23 cellular contexts compared by ENCODE assay signal in the genomic region with DNA sequence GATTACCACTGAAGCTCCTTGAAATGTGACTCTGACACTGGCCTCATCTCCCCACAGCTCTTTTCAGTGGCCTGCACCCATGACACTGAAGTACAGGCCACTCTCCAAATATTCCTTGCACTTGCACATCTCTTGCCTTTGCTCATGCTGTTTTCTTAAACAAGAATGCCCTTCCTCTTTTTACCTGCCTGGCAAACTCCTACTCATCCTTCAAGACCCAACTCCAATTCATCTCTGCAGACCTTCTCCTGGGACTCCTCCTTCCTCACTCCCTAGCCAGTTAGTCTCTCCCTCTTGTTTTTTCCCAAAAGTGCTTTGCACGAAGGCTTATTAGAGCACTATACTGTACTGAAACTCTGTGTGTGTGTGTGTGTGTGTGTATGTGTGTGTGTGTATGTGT. TPM values are rescaled to one million over a fixed set of nuclear protein-coding genes. Genes with fewer than 3 reads are reported as not detected.
"Had no signal": no experiment of that assay in that cellular context is flagged by ENCODE, and none has a peak within 500 bp of the region (broad histone marks: within the 10 kb centered on the region; RNA-seq: fewer than 3 reads in every experiment).

No MANE protein-coding gene starts in this region.

- H3K36me3 ChIP-seq: left lung, lower lobe of right lung, ovary, right lobe of liver, transverse colon had no signal

- DNase-seq: activated CD4-positive, alpha-beta memory T cell treated with anti-CD3 and anti-CD28 coated beads, Interleukin-2, amount 10 ng/mL, durations not matched to agents 7 days and 5 days; activated CD4-positive, alpha-beta T cell treated with anti-CD3 and anti-CD28 coated beads for 1 hour; activated CD4-positive, alpha-beta T cell treated with anti-CD3 and anti-CD28 coated beads, Interleukin-2, amount 10 ng/mL, durations not matched to agents 7 days and 5 days; activated gamma-delta T cell treated with Interleukin-2 at 50 U/mL for 16 hours; activated T-cell treated with anti-CD3 and anti-CD28 coated beads, Interleukin-2, amount 50 U/mL, for 4 hours; dermis blood vessel endothelial cell; effector CD8-positive, alpha-beta T cell; left lung; lower lobe of right lung; mesendoderm; naive B cell; nephron progenitor cell; ovary; right lobe of liver; stimulated activated CD4-positive, alpha-beta T cell treated with anti-CD3 and anti-CD28 coated beads, Interleukin-12 subunit alpha, Interleukin-12 subunit beta, amount 100 ng/mL, for 4 hours; stimulated activated CD4-positive, alpha-beta T cell treated with anti-CD3 and anti-CD28 coated beads, Interleukin-4, amount 100 ng/mL, for 1 hour; stimulated activated naive CD8-positive, alpha-beta T cell treated with anti-CD3 and anti-CD28 coated beads, Interleukin-15, Interleukin-2, amounts not matched to agents 100 U/mL and 50 U/mL, for 24 hours; testis had no signal

- H3K4me3 ChIP-seq: left lung, lower lobe of right lung, ovary, right lobe of liver, testis, transverse colon had no signal

- H3K9me3 Mint-ChIP-seq: activated CD4-positive, alpha-beta memory T cell treated with anti-CD3 and anti-CD28 coated beads, Interleukin-2, amount 10 ng/mL, durations not matched to agents 7 days and 5 days; activated CD4-positive, alpha-beta T cell treated with anti-CD3 and anti-CD28 coated beads, Interleukin-2, amount 10 ng/mL, durations not matched to agents 7 days and 5 days; activated naive CD4-positive, alpha-beta T cell treated with anti-CD3 and anti-CD28 coated beads, Interleukin-2, amount 50 U/mL, for 72 hours; activated T-cell treated with anti-CD3 and anti-CD28 coated beads, Interleukin-2, amount 50 U/mL, for 4 hours; activated T-helper 17 cell treated with anti-CD3 and anti-CD28 coated beads, Interleukin-2, amount 50 U/mL, for 72 hours; nephron progenitor cell; WTC11 had no signal

- H3K27me3 ChIP-seq: left lung, ovary, right lobe of liver, testis, transverse colon had no signal

- H3K4me3 Mint-ChIP-seq: activated CD4-positive, alpha-beta memory T cell treated with anti-CD3 and anti-CD28 coated beads, Interleukin-2, amount 10 ng/mL, durations not matched to agents 7 days and 5 days; activated CD4-positive, alpha-beta T cell treated with anti-CD3 and anti-CD28 coated beads, Interleukin-2, amount 10 ng/mL, durations not matched to agents 7 days and 5 days; activated T-cell treated with anti-CD3 and anti-CD28 coated beads, Interleukin-2, amount 50 U/mL, for 4 hours; activated T-helper 17 cell treated with anti-CD3 and anti-CD28 coated beads, Interleukin-2, amount 50 U/mL, for 72 hours; naive B cell; nephron progenitor cell; WTC11 had no signal

- H3K27ac ChIP-seq: lower lobe of right lung, ovary, right lobe of liver, testis had no signal

- H3K27ac Mint-ChIP-seq: activated CD4-positive, alpha-beta memory T cell treated with anti-CD3 and anti-CD28 coated beads, Interleukin-2, amount 10 ng/mL, durations not matched to agents 7 days and 5 days; activated naive CD4-positive, alpha-beta T cell treated with anti-CD3 and anti-CD28 coated beads, Interleukin-2, amount 50 U/mL, for 72 hours; activated T-helper 17 cell treated with anti-CD3 and anti-CD28 coated beads, Interleukin-2, amount 50 U/mL, for 72 hours; naive B cell; nephron progenitor cell; progenitor cell of endocrine pancreas; WTC11 had no signal

- H3K36me3 Mint-ChIP-seq: activated naive CD4-positive, alpha-beta T cell treated with anti-CD3 and anti-CD28 coated beads, Interleukin-2, amount 50 U/mL, for 72 hours; naive B cell; WTC11 had no signal

- H3K9me3 ChIP-seq: left lung, lower lobe of right lung, ovary, right lobe of liver, testis, transverse colon had no signal

- ATAC-seq: activated naive CD4-positive, alpha-beta T cell treated with anti-CD3 and anti-CD28 coated beads, Interleukin-2, amount 50 U/mL, for 72 hours; activated T-cell treated with anti-CD3 and anti-CD28 coated beads, Interleukin-2, amount 50 U/mL, for 4 hours; activated T-helper 17 cell treated with anti-CD3 and anti-CD28 coated beads, Interleukin-2, amount 50 U/mL, for 72 hours; right lobe of liver; stimulated activated naive CD8-positive, alpha-beta T cell treated with anti-CD3 and anti-CD28 coated beads, Interleukin-15, Interleukin-2, amounts not matched to agents 100 U/mL and 50 U/mL, for 24 hours; WTC11 had no signal

RNA-seq across cellular contexts. Expression of a gene that starts 2.6 kb away (rescaled TPM):
- total RNA-seq: activated CD4-positive, alpha-beta memory T cell treated with anti-CD3 and anti-CD28 coated beads, Interleukin-2, amount 10 ng/mL, durations not matched to agents 7 days and 5 days; activated CD4-positive, alpha-beta T cell treated with anti-CD3 and anti-CD28 coated beads, Interleukin-2, amount 10 ng/mL, durations not matched to agents 7 days and 5 days; activated naive CD4-positive, alpha-beta T cell treated with anti-CD3 and anti-CD28 coated beads, Interleukin-2, amount 50 U/mL, for 72 hours; activated T-cell treated with anti-CD3 and anti-CD28 coated beads, Interleukin-2, amount 50 U/mL, for 4 hours; activated T-helper 17 cell treated with anti-CD3 and anti-CD28 coated beads, Interleukin-2, amount 50 U/mL, for 72 hours had no signal
